In the genomic region with DNA sequence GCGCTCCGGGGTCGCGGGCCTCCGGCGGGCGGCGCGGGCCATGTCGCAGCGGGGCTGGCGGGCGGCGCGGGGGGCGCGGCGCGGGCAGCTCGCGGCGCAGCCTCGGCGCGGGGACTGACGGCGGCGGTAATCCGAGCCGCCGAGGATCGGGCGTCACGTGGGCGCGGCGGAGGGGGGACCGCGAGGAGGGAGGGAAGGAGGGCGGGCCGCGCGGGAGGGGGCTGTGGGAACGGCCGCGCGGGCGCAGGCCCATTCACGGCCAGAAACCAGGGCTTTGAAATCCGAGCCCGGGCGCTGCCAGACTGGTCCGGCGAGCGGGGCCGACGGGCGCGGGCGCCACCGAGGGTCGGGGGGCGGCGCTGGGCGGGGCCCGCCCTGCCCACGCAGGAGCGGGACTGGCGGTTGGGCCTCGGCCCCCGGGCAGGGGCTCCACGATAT, we compare ENCODE assay signal across 8 cellular contexts. TPM values are rescaled to one million over a fixed set of nuclear protein-coding genes. Genes with fewer than 3 reads are reported as not detected.
A peak's percentile ranks its signal among the peaks of the same experiment; 100 is the strongest.
DNase-seq lines count a peak whose midpoint lies in the region; ATAC-seq and TF ChIP-seq lines count a peak whose summit lies in the region.

A gene with protein sequence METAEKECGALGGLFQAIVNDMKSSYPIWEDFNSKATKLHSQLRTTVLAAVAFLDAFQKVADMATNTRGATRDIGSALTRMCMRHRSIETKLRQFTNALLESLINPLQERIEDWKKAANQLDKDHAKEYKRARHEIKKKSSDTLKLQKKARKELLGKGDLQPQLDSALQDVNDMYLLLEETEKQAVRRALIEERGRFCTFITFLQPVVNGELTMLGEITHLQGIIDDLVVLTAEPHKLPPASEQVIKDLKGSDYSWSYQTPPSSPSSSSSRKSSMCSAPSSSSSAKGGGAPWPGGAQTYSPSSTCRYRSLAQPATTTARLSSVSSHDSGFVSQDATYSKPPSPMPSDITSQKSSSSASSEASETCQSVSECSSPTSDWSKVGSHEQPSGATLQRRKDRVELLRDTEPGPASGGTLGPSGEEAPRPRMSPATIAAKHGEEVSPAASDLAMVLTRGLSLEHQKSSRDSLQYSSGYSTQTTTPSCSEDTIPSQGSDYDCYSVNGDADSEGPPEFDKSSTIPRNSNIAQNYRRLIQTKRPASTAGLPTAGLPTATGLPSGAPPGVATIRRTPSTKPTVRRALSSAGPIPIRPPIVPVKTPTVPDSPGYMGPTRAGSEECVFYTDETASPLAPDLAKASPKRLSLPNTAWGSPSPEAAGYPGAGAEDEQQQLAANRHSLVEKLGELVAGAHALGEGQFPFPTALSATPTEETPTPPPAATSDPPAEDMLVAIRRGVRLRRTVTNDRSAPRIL (minus strand): TSS at position 116 of the 438 bp plus-strand sequence. CDS start 262 bp downstream, outside the sequence.

- no peak for TF ChIP-seq CTCF in AG10803 (conservative IDR thresholded peaks at IDR 0.05; ENCODE audit: low read length)
- no peak for TF ChIP-seq CTCF in ascending aorta (IDR thresholded peaks at IDR 0.05)
- TF ChIP-seq CTCF in heart left ventricle (IDR thresholded peaks at IDR 0.05) = no peak
- peak in 1 of 3 donors; percentile 17 for TF ChIP-seq CTCF in ovary (IDR thresholded peaks at IDR 0.05)

- TF ChIP-seq EP300 in ovary (IDR thresholded peaks at IDR 0.05) = no peak

- peak; percentile 32 to 75 (median 71) for ATAC-seq in heart left ventricle
- no peak for ATAC-seq in GM18909 (IDR thresholded peaks at IDR 0.05; ENCODE audit: poor library complexity, unreplicated experiment)

- no peaks in the 10 kb centered on the region for H3K36me3 ChIP-seq in ascending aorta
- H3K36me3 ChIP-seq in heart left ventricle = no peaks in the 10 kb centered on the region
- H3K36me3 ChIP-seq in ovary = no peaks in the 10 kb centered on the region

- H3K27me3 ChIP-seq in ascending aorta (no peaks in the 10 kb centered on the region), heart left ventricle (peaks cover 0 to 5% (median 0%) of the 10 kb centered on the region in 9 donors), ovary (no peaks in the 10 kb centered on the region)

- TF ChIP-seq POLR2A in heart left ventricle (IDR thresholded peaks at IDR 0.05) (peak in 1 of 2 donors; percentile 51), ovary (IDR thresholded peaks at IDR 0.05) (peak; percentile 3)

- intact Hi-C loops in ascending aorta (cut with DNase I) = loop anchor here (2.0 to 10.0 kb wide), 4 partner anchors 29 to 879 kb away; no protein-coding TSS in a partner anchor
- intact Hi-C loops in heart left ventricle (cut with DNase I) = loop anchor here in 2 of 10 donors (2.0 to 5.0 kb wide), 2 partner anchors 51 to 53 kb away; no protein-coding TSS in a partner anchor
- intact Hi-C loops in ovary (cut with DNase I) = loop anchor here in 2 of 4 donors (2.0 to 10.0 kb wide), 3 partner anchors 53 to 669 kb away; a partner anchor contains a TSS

- no peaks in the 10 kb centered on the region for H3K9me3 ChIP-seq in ascending aorta
- no peaks in the 10 kb centered on the region for H3K9me3 ChIP-seq in heart left ventricle
- H3K9me3 ChIP-seq in ovary = no peaks in the 10 kb centered on the region

- H3K4me3 ChIP-seq in AG10803 (ENCODE audit: low read length) = peak within 1 kb of the TSS; percentile 91
- peak within 1 kb of the TSS; percentile 89 to 91 for H3K4me3 ChIP-seq in ascending aorta
- peak within 1 kb of the TSS; percentile 24 to 96 (median 73) for H3K4me3 ChIP-seq in heart left ventricle
- H3K4me3 ChIP-seq in ovary = peak within 1 kb of the TSS; percentile 83

- H3K27ac ChIP-seq in ascending aorta (peak within 1 kb of the TSS; percentile 96 to 97), heart left ventricle (peak within 1 kb of the TSS; percentile 43 to 96 (median 84)), ovary (peak within 1 kb of the TSS; percentile 75 to 79)

- H3K4me1 ChIP-seq in ascending aorta (peaks cover 36 to 84% of the 10 kb centered on the region in 2 donors), heart left ventricle (peaks cover 6 to 96% (median 73%) of the 10 kb centered on the region in 12 donors), ovary (ENCODE audit: insufficient read depth) (peaks cover 57% of the 10 kb centered on the region)

- DNase-seq in AG10803 (ENCODE audit: low read depth) = peak; percentile 89
- peak; percentile 22 for DNase-seq in GOT3 (lab: John Stamatoyannopoulos, UW)
- DNase-seq in NCI-H526 treated with DMSO at 0.1 percent for 48 hours (lab: John Stamatoyannopoulos, UW) = peak; percentile 55
- peak in 1 of 2 donors; percentile 90 for DNase-seq in ascending aorta (ENCODE audit: low spot score in 2 of 2)
- DNase-seq in heart left ventricle = peak; percentile 87 to 90 (median 90)
- DNase-seq in ovary = peak; percentile 91 to 94 (median 92)
- no peak for DNase-seq in central memory CD4-positive, alpha-beta T cell

- 0% methylated on average over 72 of the region's 72 CpGs; no CpG with 5 or more reads in 2 of the 4 donors for WGBS in heart left ventricle, 4 donors
- WGBS in ovary, 3 donors = 0 to 1% (median 1%) methylated on average over 22 to 71 of the region's 72 CpGs

RNA-seq across cellular contexts. Expression of the gene that starts here (rescaled TPM):
- total RNA-seq in ascending aorta (98.6 TPM), heart left ventricle (10 to 100 TPM; 51.9 to 90.9 (median 72.2) TPM), ovary (10 to 100 TPM; 19.6 to 93.5 (median 40.2) TPM)
- polyA plus RNA-seq in heart left ventricle (10 to 100 TPM; 58.8 to 97.1 TPM), ovary (10 to 100 TPM in 1 of 2 donors, 1 to 10 TPM in 1; 8.4 to 52.5 TPM)
